Comparison of ENCODE assay signal across 1 cellular context in genomic region chr2:47519604-47520301, GRCh38.
TF ChIP-seq lines count a peak whose summit lies in the region.

No MANE protein-coding gene starts in this region.

TF ChIP-seq in GM12878, 131 proteins besides CTCF, POLR2A, EP300 and RAD21:
- no peak for TF ChIP-seq SUPT20H (IDR thresholded peaks at IDR 0.05; ENCODE audit: borderline replicate concordance, control insufficient read depth, low read depth, low read length)
- TF ChIP-seq, protein P1, sequence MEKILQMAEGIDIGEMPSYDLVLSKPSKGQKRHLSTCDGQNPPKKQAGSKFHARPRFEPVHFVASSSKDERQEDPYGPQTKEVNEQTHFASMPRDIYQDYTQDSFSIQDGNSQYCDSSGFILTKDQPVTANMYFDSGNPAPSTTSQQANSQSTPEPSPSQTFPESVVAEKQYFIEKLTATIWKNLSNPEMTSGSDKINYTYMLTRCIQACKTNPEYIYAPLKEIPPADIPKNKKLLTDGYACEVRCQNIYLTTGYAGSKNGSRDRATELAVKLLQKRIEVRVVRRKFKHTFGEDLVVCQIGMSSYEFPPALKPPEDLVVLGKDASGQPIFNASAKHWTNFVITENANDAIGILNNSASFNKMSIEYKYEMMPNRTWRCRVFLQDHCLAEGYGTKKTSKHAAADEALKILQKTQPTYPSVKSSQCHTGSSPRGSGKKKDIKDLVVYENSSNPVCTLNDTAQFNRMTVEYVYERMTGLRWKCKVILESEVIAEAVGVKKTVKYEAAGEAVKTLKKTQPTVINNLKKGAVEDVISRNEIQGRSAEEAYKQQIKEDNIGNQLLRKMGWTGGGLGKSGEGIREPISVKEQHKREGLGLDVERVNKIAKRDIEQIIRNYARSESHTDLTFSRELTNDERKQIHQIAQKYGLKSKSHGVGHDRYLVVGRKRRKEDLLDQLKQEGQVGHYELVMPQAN (conservative IDR thresholded peaks at IDR 0.05): no peak
- no peak for TF ChIP-seq MYB (IDR thresholded peaks at IDR 0.05; ENCODE audit: borderline replicate concordance, low read depth, low read length)
- no peak for TF ChIP-seq POU2F2 (IDR thresholded peaks at IDR 0.05; ENCODE audit: borderline replicate concordance, low read depth, low read length)
- no peak for TF ChIP-seq YBX1 (IDR thresholded peaks at IDR 0.05)
- no peak for TF ChIP-seq CREM (IDR thresholded peaks at IDR 0.05; ENCODE audit: low read depth)
- no peak for TF ChIP-seq REST (IDR thresholded peaks at IDR 0.05; ENCODE audit: low read depth, low read length)
- TF ChIP-seq ELK1 (IDR thresholded peaks at IDR 0.05; ENCODE audit: low read depth, low read length): no peak
- no peak for TF ChIP-seq CHD4 (IDR thresholded peaks at IDR 0.05)
- TF ChIP-seq WRNIP1 (IDR thresholded peaks at IDR 0.05; ENCODE audit: borderline replicate concordance, low read depth, low read length): no peak
- no peak for TF ChIP-seq STAT1 (conservative IDR thresholded peaks at IDR 0.05)
TF ChIP-seq in GM12878: peak in this region for 0.
